Comparison of ENCODE assay signal across 1 cellular context in genomic region chr19:55460670-55461258, GRCh38.
A peak's percentile ranks its signal among the peaks of the same experiment; 100 is the strongest.
TF ChIP-seq lines count a peak whose summit lies in the region.

No MANE protein-coding gene starts in this region.

TF ChIP-seq in HepG2, 621 proteins besides CTCF, POLR2A, EP300 and RAD21 (continued from another document):
- TF ChIP-seq HOXA3 (CRISPR knock-in tag; IDR thresholded peaks at IDR 0.05) (no peak), ZNF3 (CRISPR knock-in tag; IDR thresholded peaks at IDR 0.05) (no peak), ZBTB43 (CRISPR knock-in tag; conservative IDR thresholded peaks at IDR 0.05) (no peak), AKAP8 (CRISPR knock-in tag; IDR thresholded peaks at IDR 0.05) (0 out of 2 replicates have a peak, but pooled peaks have one; percentile 20), ZFP1 (CRISPR knock-in tag; IDR thresholded peaks at IDR 0.05) (no peak), SIN3A (IDR thresholded peaks at IDR 0.05; ENCODE audit: borderline replicate concordance, low read depth, low read length) (peak; percentile 23; the same call in 1 of the 2 replicates), CAMTA2 (CRISPR knock-in tag; IDR thresholded peaks at IDR 0.05; ENCODE audit: borderline replicate concordance) (no peak), ZNF343 (CRISPR knock-in tag; IDR thresholded peaks at IDR 0.05) (no peak), CEBPB (IDR thresholded peaks at IDR 0.05; ENCODE audit: borderline replicate concordance, low read depth, low read length) (peak; percentile 72), HOMEZ (CRISPR knock-in tag; IDR thresholded peaks at IDR 0.05; ENCODE audit: low read depth) (no peak), SKI (IDR thresholded peaks at IDR 0.05; ENCODE audit: partially characterized antibody) (peak; percentile 18), MEIS2 (CRISPR knock-in tag; IDR thresholded peaks at IDR 0.05) (no peak), ZFX (CRISPR knock-in tag; IDR thresholded peaks at IDR 0.05; ENCODE audit: low read depth) (no peak), THAP8 (CRISPR knock-in tag; IDR thresholded peaks at IDR 0.05; ENCODE audit: borderline replicate concordance) (no peak), SAP130 (CRISPR knock-in tag; IDR thresholded peaks at IDR 0.05; ENCODE audit: low read depth) (peak; percentile 7; the same call in 1 of the 2 replicates), MTA1 (CRISPR knock-in tag; IDR thresholded peaks at IDR 0.05; ENCODE audit: borderline replicate concordance) (no peak), SMAD1 (CRISPR knock-in tag; IDR thresholded peaks at IDR 0.05; ENCODE audit: borderline replicate concordance, low read depth) (no peak), TBP (CRISPR knock-in tag; IDR thresholded peaks at IDR 0.05) (no peak), ZNF10 (CRISPR knock-in tag; IDR thresholded peaks at IDR 0.05; ENCODE audit: borderline replicate concordance, low read depth) (no peak), HHEX (CRISPR knock-in tag; IDR thresholded peaks at IDR 0.05) (no peak), ZFP37 (CRISPR knock-in tag; IDR thresholded peaks at IDR 0.05; ENCODE audit: borderline replicate concordance) (peak; percentile 22; the same call in 1 of the 2 replicates), ZSCAN25 (CRISPR knock-in tag; IDR thresholded peaks at IDR 0.05) (peak; percentile 86; the same call in 1 of the 2 replicates), MED1 (CRISPR knock-in tag; IDR thresholded peaks at IDR 0.05) (no peak), DBP (CRISPR knock-in tag; IDR thresholded peaks at IDR 0.05; ENCODE audit: not compliant biosample characterization) (peak; percentile 6), ATF4 (CRISPR knock-in tag; IDR thresholded peaks at IDR 0.05) (0 out of 4 replicates have a peak, but pooled peaks of 1 of the 2 experiments have one; percentile 30), CBX2 (IDR thresholded peaks at IDR 0.05; ENCODE audit: low read depth, low read length) (no peak), CBX2 (CRISPR knock-in tag; IDR thresholded peaks at IDR 0.05; ENCODE audit: low read depth) (no peak), ZNF333 (CRISPR knock-in tag; IDR thresholded peaks at IDR 0.05; ENCODE audit: borderline replicate concordance) (no peak), HMGA1 (CRISPR knock-in tag; conservative IDR thresholded peaks at IDR 0.05) (no peak), ZNF841 (CRISPR knock-in tag; IDR thresholded peaks at IDR 0.05; ENCODE audit: borderline replicate concordance) (no peak), TFE3 (CRISPR knock-in tag; IDR thresholded peaks at IDR 0.05) (no peak), ELF4 (CRISPR knock-in tag; IDR thresholded peaks at IDR 0.05; ENCODE audit: borderline replicate concordance) (0 out of 2 replicates have a peak, but pooled peaks have one; percentile 51), NCOR1 (IDR thresholded peaks at IDR 0.05; ENCODE audit: borderline replicate concordance, low read length) (no peak; the same call in 1 of the 2 replicates), SIX4 (CRISPR knock-in tag; IDR thresholded peaks at IDR 0.05) (no peak), ZNF234 (CRISPR knock-in tag; conservative IDR thresholded peaks at IDR 0.05) (no peak), NFE2 (CRISPR knock-in tag; IDR thresholded peaks at IDR 0.05) (no peak), ZMYM2 (CRISPR knock-in tag; IDR thresholded peaks at IDR 0.05) (no peak), THYN1 (CRISPR knock-in tag; IDR thresholded peaks at IDR 0.05; ENCODE audit: borderline replicate concordance, low read depth) (no peak), HNRNPK (IDR thresholded peaks at IDR 0.05; ENCODE audit: low read depth, low read length, poor library complexity, severe bottlenecking) (peak; percentile 19), TCF7L2 (IDR thresholded peaks at IDR 0.05; ENCODE audit: low read depth, low read length) (no peak), ZBTB42 (CRISPR knock-in tag; IDR thresholded peaks at IDR 0.05) (no peak), IKZF4 (CRISPR knock-in tag; IDR thresholded peaks at IDR 0.05; ENCODE audit: borderline replicate concordance, low read depth, not compliant biosample characterization) (no peak), NCOA1 (CRISPR knock-in tag; IDR thresholded peaks at IDR 0.05) (no peak), ZNF652 (CRISPR knock-in tag; IDR thresholded peaks at IDR 0.05; ENCODE audit: borderline replicate concordance, low read depth) (no peak), ZNF230 (CRISPR knock-in tag; IDR thresholded peaks at IDR 0.05) (no peak), FOXO1 (CRISPR knock-in tag; IDR thresholded peaks at IDR 0.05) (no peak), AHDC1 (CRISPR knock-in tag; IDR thresholded peaks at IDR 0.05; ENCODE audit: borderline replicate concordance) (peak; percentile 17; the same call in 1 of the 2 replicates), ZNF784 (CRISPR knock-in tag; IDR thresholded peaks at IDR 0.05; ENCODE audit: borderline replicate concordance) (no peak), POLR2AphosphoS5 (IDR thresholded peaks at IDR 0.05; ENCODE audit: low read depth, low read length) (peak; percentile 17; the same call in 1 of the 2 replicates), MATR3 (CRISPR knock-in tag; IDR thresholded peaks at IDR 0.05) (no peak), ZNF18 (CRISPR knock-in tag; IDR thresholded peaks at IDR 0.05; ENCODE audit: insufficient replicate concordance) (no peak), BCL6 (CRISPR knock-in tag; IDR thresholded peaks at IDR 0.05) (no peak), SP1 (IDR thresholded peaks at IDR 0.05) (no peak), SP1 (CRISPR knock-in tag; IDR thresholded peaks at IDR 0.05) (0 out of 2 replicates have a peak, but pooled peaks have one; percentile 65), KDM2A (CRISPR knock-in tag; IDR thresholded peaks at IDR 0.05; ENCODE audit: borderline replicate concordance, low read depth) (no peak)
